ENCODE assay signal across 29 cellular contexts in the genomic region with DNA sequence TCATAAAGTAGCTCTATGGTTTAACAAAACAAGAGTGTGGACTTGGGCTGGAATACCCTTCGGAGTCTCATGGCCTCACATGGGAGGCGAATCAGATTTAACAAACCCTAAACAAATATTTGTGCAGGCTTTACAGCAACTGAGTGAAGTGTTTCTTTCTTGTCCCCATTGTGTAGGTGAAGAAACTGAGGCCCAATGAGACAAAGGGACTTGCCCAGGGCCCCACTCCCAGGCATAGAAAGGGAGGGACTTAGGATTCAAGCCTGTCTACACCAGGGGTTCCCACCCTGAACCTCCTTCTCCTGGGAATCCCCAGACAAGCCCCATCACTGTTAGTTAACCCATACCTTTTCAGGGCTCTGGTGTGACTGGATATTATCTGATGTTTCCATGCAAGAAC. TPM values are rescaled to one million over a fixed set of nuclear protein-coding genes. Genes with fewer than 3 reads are reported as not detected.
DNase-seq lines count a peak whose midpoint lies in the region; ATAC-seq, FAIRE-seq and TF ChIP-seq lines count a peak whose summit lies in the region.
"Had no signal": no experiment of that assay in that cellular context is flagged by ENCODE, and none has a peak within 500 bp of the region (broad histone marks: within the 10 kb centered on the region; RNA-seq: fewer than 3 reads in every experiment).

No MANE protein-coding gene starts in this region.

- no peak overlapping the region for H3K4me2 ChIP-seq in HepG2 (ENCODE audit: low read depth, low read length)
- H3K4me2 ChIP-seq: PC-9 had no signal

- H3K27me3 Mint-ChIP-seq in endodermal cell (ENCODE audit: insufficient read depth): no peaks in the 10 kb centered on the region
- H3K27me3 Mint-ChIP-seq in activated CD8-positive, alpha-beta T cell treated with anti-CD3 and anti-CD28 coated beads for 36 hours: no peaks in the 10 kb centered on the region

- intact Hi-C loops in HepG2 (cut with micrococcal nuclease; ENCODE audit: unreplicated experiment) (no loop called here), right lobe of liver (cut with DNase I) (no loop called here), sigmoid colon (cut with DNase I) (no loop called here)
- intact Hi-C loops in activated CD8-positive, alpha-beta T cell treated with anti-CD3 and anti-CD28 coated beads for 36 hours (cut with micrococcal nuclease): no loop called here

- no TSS peak for BruUV-seq in HepG2 (replicated peaks; lab: Mats Ljungman, UMichigan)

- DNase-seq in HepG2 (ENCODE audit: low spot score) (no peak), right lobe of liver (no peak), endodermal cell (no peak), sigmoid colon (peak; percentile 15), foreskin melanocyte (no peak), NCI-H1092 treated with DMSO at 0.1 percent for 48 hours (lab: John Stamatoyannopoulos, UW) (no peak)
- no peak for DNase-seq in activated CD8-positive, alpha-beta T cell treated with anti-CD3 and anti-CD28 coated beads for 36 hours
- DNase-seq: Caco-2; CD8-positive, alpha-beta T cell; HCEC 1CT; NCI-H1092; NCI-H1436 treated with DMSO at 0.1 percent for 48 hours; NCI-H187 treated with DMSO at 0.1 percent for 48 hours; NCI-H2107; NCI-H446; NCI-H524 treated with DMSO at 0.1 percent for 48 hours; NCI-H82; NK-92 treated with Interleukin-12 subunit alpha and Interleukin-12 subunit beta, amount 100 ng/mL, for 24 hours; PC-9; Right ventricle myocardium superior had no signal

- H3K4me1 ChIP-seq in HepG2 (ENCODE audit: insufficient read depth, low read length) (peaks cover 15% of the 10 kb centered on the region), right lobe of liver (peaks cover 0 to 23% (median 7%) of the 10 kb centered on the region in 4 donors), endodermal cell (ENCODE audit: control insufficient read depth, insufficient read depth, low read length) (peaks cover 4% of the 10 kb centered on the region), sigmoid colon (peaks cover 0 to 27% (median 17%) of the 10 kb centered on the region in 4 donors)
- H3K4me1 ChIP-seq: Caco-2, SJSA1 had no signal

- H3K9me3 ChIP-seq in HepG2 (ENCODE audit: low read length): no peaks in the 10 kb centered on the region
- H3K9me3 ChIP-seq in right lobe of liver: no peaks in the 10 kb centered on the region
- no peaks in the 10 kb centered on the region for H3K9me3 ChIP-seq in endodermal cell (ENCODE audit: control insufficient read depth, low read length)
- H3K9me3 ChIP-seq in sigmoid colon: no peaks in the 10 kb centered on the region
- H3K9me3 ChIP-seq: Caco-2, SJSA1 had no signal

- peaks cover 6% of the 10 kb centered on the region; the same call in 1 of the 2 replicates for H4K20me1 ChIP-seq in HepG2 (ENCODE audit: insufficient read depth, low read length)

- CTCF ChIA-PET in HepG2 (lab: Yijun Ruan, JAX; ENCODE audit: low intra/inter-chr PET ratio, low total read pairs): no interaction called here
- CTCF ChIA-PET in activated CD8-positive, alpha-beta T cell treated with anti-CD3 and anti-CD28 coated beads for 36 hours (lab: Charles Lee): no interaction called here

- FAIRE-seq in HepG2 (lab: Jason Lieb, UNC): no peak
- FAIRE-seq: G401.6, GM12878, H1 had no signal

- H3K36me3 ChIP-seq in HepG2 (replicated peaks in 1 of 2; ENCODE audit: control insufficient read depth in 1 of 2, insufficient read depth in 2 of 2, low read length in 2 of 2) (peaks cover 0 to 1% of the 10 kb centered on the region in 2 experiments; a peak in 1 of 5 replicates), right lobe of liver (no peaks in the 10 kb centered on the region), endodermal cell (ENCODE audit: control insufficient read depth, insufficient read depth, low read length) (peaks cover 6% of the 10 kb centered on the region), sigmoid colon (no peaks in the 10 kb centered on the region)
- H3K36me3 ChIP-seq: SJSA1 had no signal

- TF ChIP-seq EP300 in HepG2 (IDR thresholded peaks at IDR 0.05; ENCODE audit: low read depth in 2 of 2, low read length in 2 of 2) (no peak), HepG2 (CRISPR knock-in tag; IDR thresholded peaks at IDR 0.05; ENCODE audit: borderline replicate concordance) (no peak), sigmoid colon (IDR thresholded peaks at IDR 0.05) (no peak)

- H3K27ac ChIP-seq in HepG2 (ENCODE audit: extremely low read length, insufficient read depth, low read length) (no peak overlapping the region), right lobe of liver (peak overlapping the region in 1 of 3 donors; percentile 22), endodermal cell (ENCODE audit: low read depth, low read length) (no peak overlapping the region), sigmoid colon (no peak overlapping the region)
- H3K27ac ChIP-seq: HL-60, PC-9, SJSA1 had no signal

- peaks cover 2% of the 10 kb centered on the region for H3K79me2 ChIP-seq in HepG2 (ENCODE audit: insufficient read depth, low read length)

- peak overlapping the region; percentile 72 for H3K27ac Mint-ChIP-seq in endodermal cell
- H3K27ac Mint-ChIP-seq in activated CD8-positive, alpha-beta T cell treated with anti-CD3 and anti-CD28 coated beads for 36 hours: no peak overlapping the region
- H3K27ac Mint-ChIP-seq: CD8-positive, alpha-beta T cell had no signal

- H3K4me1 Mint-ChIP-seq in endodermal cell: peaks cover 24% of the 10 kb centered on the region
- H3K4me1 Mint-ChIP-seq in activated CD8-positive, alpha-beta T cell treated with anti-CD3 and anti-CD28 coated beads for 36 hours (ENCODE audit: low read depth): peaks cover 3% of the 10 kb centered on the region

- POLR2A ChIA-PET in HepG2 (lab: Yijun Ruan, JAX): no interaction called here
- POLR2A ChIA-PET in activated CD8-positive, alpha-beta T cell treated with anti-CD3 and anti-CD28 coated beads for 36 hours (lab: Charles Lee): no interaction called here

- TF ChIP-seq CTCF in HepG2 (CRISPR knock-in tag; IDR thresholded peaks at IDR 0.05) (no peak), right lobe of liver (IDR thresholded peaks at IDR 0.05) (no peak), endodermal cell (conservative IDR thresholded peaks at IDR 0.05) (no peak), sigmoid colon (IDR thresholded peaks at IDR 0.05) (no peak)
- TF ChIP-seq CTCF in activated CD8-positive, alpha-beta T cell treated with anti-CD3 and anti-CD28 coated beads for 36 hours (IDR thresholded peaks at IDR 0.05): no peak

- in situ Hi-C loops in HepG2 (cut with HindIII; ENCODE audit: extremely low pct_ligation_motif_present, low pct_unique_long_range_greater_than_20kb): no loop called here

- H3K4me3 Mint-ChIP-seq in endodermal cell: no peak overlapping the region
- no peak overlapping the region for H3K4me3 Mint-ChIP-seq in activated CD8-positive, alpha-beta T cell treated with anti-CD3 and anti-CD28 coated beads for 36 hours
- H3K4me3 Mint-ChIP-seq: CD8-positive, alpha-beta T cell had no signal

- H3K9ac ChIP-seq in HepG2 (ENCODE audit: insufficient read depth, low read depth, low read length): no peak overlapping the region
- H3K9ac ChIP-seq in endodermal cell (ENCODE audit: extremely low read depth, low read length, poor library complexity, severe bottlenecking): no peak overlapping the region

- peaks cover 2% of the 10 kb centered on the region for H3K36me3 Mint-ChIP-seq in endodermal cell (ENCODE audit: low read depth)
- no peaks in the 10 kb centered on the region for H3K36me3 Mint-ChIP-seq in activated CD8-positive, alpha-beta T cell treated with anti-CD3 and anti-CD28 coated beads for 36 hours (ENCODE audit: low read depth)
- H3K36me3 Mint-ChIP-seq: CD8-positive, alpha-beta T cell had no signal

- TF ChIP-seq POLR2A in HepG2 (IDR thresholded peaks at IDR 0.05; ENCODE audit: insufficient read depth in 1 of 2, low read depth in 2 of 2, low read length in 2 of 2) (no peak), right lobe of liver (IDR thresholded peaks at IDR 0.05) (no peak), sigmoid colon (IDR thresholded peaks at IDR 0.05) (no peak)

- no peaks in the 10 kb centered on the region for H3K27me3 ChIP-seq in HepG2 (ENCODE audit: control insufficient read depth in 1 of 2, insufficient read depth in 2 of 2, low read length in 2 of 2)
- no peaks in the 10 kb centered on the region for H3K27me3 ChIP-seq in right lobe of liver
- H3K27me3 ChIP-seq in endodermal cell (ENCODE audit: control insufficient read depth, insufficient read depth, low read length, poor library complexity, severe bottlenecking): no peaks in the 10 kb centered on the region
- H3K27me3 ChIP-seq in sigmoid colon: no peaks in the 10 kb centered on the region
- H3K27me3 ChIP-seq: SJSA1 had no signal

- H3K4me3 ChIP-seq in HepG2 (replicated peaks in 1 of 3; ENCODE audit: insufficient read depth in 1 of 3, low read depth in 2 of 3, low read length in 3 of 3) (no peak overlapping the region), right lobe of liver (no peak overlapping the region), endodermal cell (ENCODE audit: low read length) (no peak overlapping the region), sigmoid colon (no peak overlapping the region)
- H3K4me3 ChIP-seq: GM12878, PC-9, SJSA1 had no signal

- whole genome bisulfite sequencing in HepG2 (ENCODE audit: low lambda C conversion rate): 56% methylated on average over 2 of the region's 2 CpGs
- WGBS in right lobe of liver (ENCODE audit: insufficient coverage, low coverage, low lambda C conversion rate, missing lambda C conversion rate): 56% methylated on average over 2 of the region's 2 CpGs
- 100% methylated on average over 2 of the region's 2 CpGs; no CpG with 5 or more reads in 1 of the 2 experiments for WGBS in endodermal cell (ENCODE audit: insufficient coverage in 1 of 2, insufficient read length in 1 of 2), 2 experiments
- 31 to 80% methylated on average over 2 of the region's 2 CpGs for WGBS in sigmoid colon, 2 donors

- ATAC-seq in HepG2 (no peak), right lobe of liver (no peak), GM18909 (IDR thresholded peaks at IDR 0.05; ENCODE audit: poor library complexity, unreplicated experiment) (no peak)
- ATAC-seq in activated CD8-positive, alpha-beta T cell treated with anti-CD3 and anti-CD28 coated beads for 36 hours: no peak
- ATAC-seq: CD8-positive, alpha-beta T cell; GM12878 had no signal

- no peaks in the 10 kb centered on the region for H3K9me3 Mint-ChIP-seq in endodermal cell
- no peaks in the 10 kb centered on the region for H3K9me3 Mint-ChIP-seq in activated CD8-positive, alpha-beta T cell treated with anti-CD3 and anti-CD28 coated beads for 36 hours
- H3K9me3 Mint-ChIP-seq: CD8-positive, alpha-beta T cell had no signal

- TF ChIP-seq RAD21 in HepG2 (CRISPR knock-in tag; IDR thresholded peaks at IDR 0.05): no peak

- no peak overlapping the region for H2AFZ ChIP-seq in HepG2 (ENCODE audit: low read length)
- H2AFZ ChIP-seq: PC-9 had no signal

RNA-seq across cellular contexts. Expression of gene CRYBB3, which starts 55.1 kb away (rescaled TPM):
- total RNA-seq in HepG2 (2016; rRNA removed; fragmentation: Illumina TruSeq; extraction: Trizol) (0.18 TPM in 1 of 2 replicates, not detected in the other), right lobe of liver (under 1 TPM in 3 of 6 experiments, not detected in 3; 0.40 to 0.70 (median 0.69) TPM), endodermal cell (under 1 TPM in 1 of 2 donors, not detected in 1; 0.97 TPM), sigmoid colon (not detected)
- not detected in 2 replicates for total RNA-seq in HepG2 (2016; cell fraction: cytosol; rRNA removed; fragmentation: Illumina TruSeq; extraction: Trizol; ENCODE audit: low read depth)
- total RNA-seq in HepG2 (2016; cell fraction: insoluble cytoplasmic fraction; rRNA removed; fragmentation: Illumina TruSeq; extraction: Trizol): 0.50 TPM in 1 of 2 replicates, not detected in the other
- total RNA-seq in HepG2 (2016; cell fraction: membrane; rRNA removed; fragmentation: Illumina TruSeq; extraction: Trizol): 0.59 TPM in 1 of 2 replicates, not detected in the other
- 0.50 TPM in 1 of 2 replicates, not detected in the other for total RNA-seq in HepG2 (2016; cell fraction: nucleus; rRNA removed; fragmentation: Illumina TruSeq; extraction: Trizol)
- polyA plus RNA-seq in HepG2 (2011; rRNA removed) (0.28 and 0.60 TPM in 2 replicates), sigmoid colon (1 to 10 TPM in 1 of 3 donors, under 1 TPM in 1, not detected in 1; 0.67 to 1.4 TPM)
- polyA plus RNA-seq in HepG2 (2011; cell fraction: cytosol; rRNA removed): 0.17 and 0.21 TPM in 2 replicates
- 2.3 and 3.5 TPM in 2 replicates for polyA plus RNA-seq in HepG2 (2011; cell fraction: nucleus; rRNA removed)
- 0.23 TPM in 1 of 2 replicates, not detected in the other for polyA plus RNA-seq in HepG2 (2012)
- polyA plus RNA-seq in HepG2 (2016; cell fraction: cytosol; fragmentation: Illumina TruSeq; extraction: Trizol; ENCODE audit: low read depth): 0.20 and 0.32 TPM in 2 replicates
- not detected in 2 replicates for polyA plus RNA-seq in HepG2 (2016; cell fraction: insoluble cytoplasmic fraction; fragmentation: Illumina TruSeq; extraction: Trizol; ENCODE audit: low read depth)
- polyA plus RNA-seq in HepG2 (2016; cell fraction: membrane; fragmentation: Illumina TruSeq; extraction: Trizol; ENCODE audit: low read depth): 0.38 TPM in 1 of 2 replicates, not detected in the other
- polyA plus RNA-seq in HepG2 (2016; cell fraction: nucleus; fragmentation: Illumina TruSeq; extraction: Trizol; ENCODE audit: insufficient read depth, low read depth): 0.99 and 1.1 TPM in 2 replicates
- 0.48 TPM in 1 of 2 replicates, not detected in the other for polyA minus RNA-seq in HepG2 (2011; rRNA and poly(A)+ RNA removed; ENCODE audit: low replicate concordance)
- not detected in 2 replicates for polyA minus RNA-seq in HepG2 (2011; cell fraction: cytosol; rRNA and poly(A)+ RNA removed)
- polyA minus RNA-seq in HepG2 (2011; cell fraction: nucleus; rRNA and poly(A)+ RNA removed): not detected in 2 replicates
- not detected for polyA plus RNA-seq in endodermal cell (2013, experiment 1 of 2)
- polyA plus RNA-seq in endodermal cell (2013, experiment 2 of 2): not detected
- not detected for total RNA-seq in activated CD8-positive, alpha-beta T cell treated with anti-CD3 and anti-CD28 coated beads for 36 hours
- total RNA-seq: A172; Caco-2; CD8-positive, alpha-beta T cell; GM12878; Right ventricle myocardium superior; RPMI7951; SJSA1 had no signal
- polyA plus RNA-seq: BJ had no signal
